In the genomic region with DNA sequence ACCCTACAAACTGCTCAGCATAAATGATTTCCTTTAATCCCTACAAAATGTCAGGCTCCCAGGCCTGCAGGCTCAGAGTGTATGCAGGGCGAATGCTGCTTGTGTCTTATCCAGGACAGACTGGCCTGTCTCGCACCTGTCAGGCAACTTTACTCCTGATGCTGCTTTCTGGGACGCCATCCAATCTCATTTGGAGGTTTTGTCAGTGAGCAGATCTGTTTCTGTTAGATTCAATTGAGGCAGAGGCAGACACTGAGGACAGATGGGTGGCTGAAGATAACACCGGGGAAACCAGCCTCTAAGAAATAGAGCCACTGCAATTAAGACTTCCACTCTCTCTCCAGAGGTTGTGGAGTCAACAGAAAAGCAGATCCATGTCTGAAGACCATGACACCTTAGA, we compare ENCODE assay signal across 17 cellular contexts.
"Had no signal": no experiment of that assay in that cellular context is flagged by ENCODE, and none has a peak within 500 bp of the region (broad histone marks: within the 10 kb centered on the region; RNA-seq: fewer than 3 reads in every experiment).

No MANE protein-coding gene starts in this region.

- FAIRE-seq: keratinocyte, TTC549 had no signal

- ATAC-seq: activated CD4-positive, alpha-beta T cell treated with anti-CD3 and anti-CD28 coated beads for 36 hours; activated T-helper 17 cell treated with anti-CD3 and anti-CD28 coated beads, Interleukin-2, amount 50 U/mL, for 72 hours; foreskin keratinocyte; lower lobe of right lung; natural killer cell treated with Interleukin-12 subunit alpha and Interleukin-12 subunit beta and Interleukin-15 and Interleukin-18, amount 100 ng/mL, for 72 hours; WTC11 had no signal

- DNase-seq: activated CD4-positive, alpha-beta memory T cell treated with anti-CD3 and anti-CD28 coated beads for 36 hours; activated CD4-positive, alpha-beta T cell treated with anti-CD3 and anti-CD28 coated beads for 36 hours; activated naive CD4-positive, alpha-beta T cell treated with Interleukin-2 at 50 U/mL for 16 hours; activated T-cell treated with anti-CD3 and anti-CD28 coated beads for 4 hours; brain microvascular endothelial cell; central memory CD4-positive, alpha-beta T cell; foreskin keratinocyte; glutamatergic neuron; hypothalamus; lower lobe of right lung; stimulated activated naive CD4-positive, alpha-beta T cell; thyroid gland had no signal
